Comparison of ENCODE assay signal across 1 cellular context in the genomic region with DNA sequence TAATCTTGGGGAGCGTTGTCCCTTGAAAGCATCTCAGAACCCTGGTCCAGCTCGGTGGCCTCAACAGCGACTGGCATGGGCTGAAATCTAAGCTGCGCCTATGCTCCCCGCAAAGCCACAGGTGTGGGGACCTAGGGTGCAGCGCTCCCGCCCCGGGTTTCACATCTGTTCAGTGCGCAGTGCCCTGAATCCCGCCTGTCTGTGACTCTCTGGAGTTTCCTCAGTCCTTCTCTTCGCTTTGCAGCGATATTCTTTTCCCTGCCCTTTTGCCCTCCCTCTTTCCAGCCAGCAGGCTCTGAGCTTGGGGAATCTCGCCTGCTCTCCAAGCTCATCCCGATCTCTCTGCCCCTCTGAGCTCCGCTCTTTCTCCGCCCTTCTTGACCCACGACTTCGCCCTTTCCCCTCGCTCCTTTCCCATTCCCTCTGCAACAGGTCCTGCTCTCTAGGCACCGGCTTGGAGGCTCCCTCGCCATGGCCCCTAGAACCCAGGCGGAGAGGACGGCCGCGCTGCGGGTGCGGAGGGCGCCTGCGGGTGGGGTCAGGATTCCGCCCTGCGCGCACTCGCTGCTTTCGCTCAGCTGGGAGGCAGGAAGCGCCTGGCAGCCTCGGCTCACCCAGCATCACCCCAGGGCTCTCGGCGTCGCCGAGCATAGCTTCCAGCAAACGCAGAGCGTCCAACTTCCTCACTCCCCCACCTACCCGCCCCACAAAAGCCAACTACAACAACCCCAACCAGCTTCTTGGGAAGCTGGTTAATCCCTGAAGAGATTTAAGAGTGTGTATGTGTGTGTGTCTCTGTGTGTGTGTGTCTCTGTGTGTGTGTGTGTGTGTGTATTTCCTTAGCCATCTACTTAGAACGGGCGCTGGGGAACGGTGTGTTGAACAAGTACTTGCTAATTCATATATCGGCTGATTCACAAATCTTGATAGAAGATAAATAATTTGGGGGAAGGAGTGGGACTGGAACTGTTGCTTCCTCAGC.
TF ChIP-seq lines count a peak whose summit lies in the region.

No MANE protein-coding gene starts in this region.

TF ChIP-seq in IMR-90, 13 proteins besides CTCF, POLR2A, EP300 and RAD21:
- TF ChIP-seq, protein P1, sequence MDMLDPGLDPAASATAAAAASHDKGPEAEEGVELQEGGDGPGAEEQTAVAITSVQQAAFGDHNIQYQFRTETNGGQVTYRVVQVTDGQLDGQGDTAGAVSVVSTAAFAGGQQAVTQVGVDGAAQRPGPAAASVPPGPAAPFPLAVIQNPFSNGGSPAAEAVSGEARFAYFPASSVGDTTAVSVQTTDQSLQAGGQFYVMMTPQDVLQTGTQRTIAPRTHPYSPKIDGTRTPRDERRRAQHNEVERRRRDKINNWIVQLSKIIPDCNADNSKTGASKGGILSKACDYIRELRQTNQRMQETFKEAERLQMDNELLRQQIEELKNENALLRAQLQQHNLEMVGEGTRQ (IDR thresholded peaks at IDR 0.05; ENCODE audit: low read depth, low read length) = no peak
- TF ChIP-seq BHLHE40 (IDR thresholded peaks at IDR 0.05; ENCODE audit: low read depth, low read length) (no peak), CEBPB (IDR thresholded peaks at IDR 0.05; ENCODE audit: low read depth, low read length) (no peak), FOS (IDR thresholded peaks at IDR 0.05; ENCODE audit: low read depth, low read length) (no peak), NFE2L2 (IDR thresholded peaks at IDR 0.05; ENCODE audit: low read depth, low read length) (no peak), SMC3 (IDR thresholded peaks at IDR 0.05; ENCODE audit: low read depth, low read length) (no peak), MAZ (IDR thresholded peaks at IDR 0.05; ENCODE audit: borderline replicate concordance, low read depth, low read length) (no peak), RFX5 (IDR thresholded peaks at IDR 0.05; ENCODE audit: low read depth, low read length) (no peak), MAFK (IDR thresholded peaks at IDR 0.05; ENCODE audit: low read depth, low read length) (no peak), CHD1 (IDR thresholded peaks at IDR 0.05; ENCODE audit: low read depth, low read length) (no peak), RCOR1 (IDR thresholded peaks at IDR 0.05; ENCODE audit: insufficient replicate concordance, low read length) (no peak), MXI1 (IDR thresholded peaks at IDR 0.05; ENCODE audit: borderline replicate concordance, low read depth, low read length) (no peak)
- TF ChIP-seq, protein P2, sequence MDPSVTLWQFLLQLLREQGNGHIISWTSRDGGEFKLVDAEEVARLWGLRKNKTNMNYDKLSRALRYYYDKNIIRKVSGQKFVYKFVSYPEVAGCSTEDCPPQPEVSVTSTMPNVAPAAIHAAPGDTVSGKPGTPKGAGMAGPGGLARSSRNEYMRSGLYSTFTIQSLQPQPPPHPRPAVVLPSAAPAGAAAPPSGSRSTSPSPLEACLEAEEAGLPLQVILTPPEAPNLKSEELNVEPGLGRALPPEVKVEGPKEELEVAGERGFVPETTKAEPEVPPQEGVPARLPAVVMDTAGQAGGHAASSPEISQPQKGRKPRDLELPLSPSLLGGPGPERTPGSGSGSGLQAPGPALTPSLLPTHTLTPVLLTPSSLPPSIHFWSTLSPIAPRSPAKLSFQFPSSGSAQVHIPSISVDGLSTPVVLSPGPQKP (IDR thresholded peaks at IDR 0.05; ENCODE audit: borderline replicate concordance, low read depth, low read length) = no peak
